1 cellular context compared by ENCODE assay signal in the genomic region with DNA sequence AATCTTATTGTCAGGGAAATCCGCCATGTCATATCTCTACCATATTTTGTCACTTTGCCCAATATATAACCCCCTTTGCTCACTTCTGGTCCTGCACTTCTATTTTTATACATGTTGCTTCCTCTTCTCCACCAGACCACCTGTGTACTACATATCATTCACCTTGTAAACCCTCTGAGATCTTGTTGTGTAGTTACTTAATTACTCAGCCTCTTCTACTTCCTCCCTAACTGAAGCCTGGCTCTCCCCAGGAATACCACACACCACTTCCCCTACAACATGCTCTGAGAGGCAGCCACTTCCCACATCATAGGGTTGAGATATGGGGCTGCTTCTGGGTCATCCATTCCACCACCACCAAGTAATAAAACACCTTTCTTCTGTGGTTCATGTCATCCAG.
TF ChIP-seq lines count a peak whose summit lies in the region.

No MANE protein-coding gene starts in this region.

TF ChIP-seq in GM12878, 131 proteins besides CTCF, POLR2A, EP300 and RAD21 (continued from another document and continues in another):
- TF ChIP-seq, protein P1, sequence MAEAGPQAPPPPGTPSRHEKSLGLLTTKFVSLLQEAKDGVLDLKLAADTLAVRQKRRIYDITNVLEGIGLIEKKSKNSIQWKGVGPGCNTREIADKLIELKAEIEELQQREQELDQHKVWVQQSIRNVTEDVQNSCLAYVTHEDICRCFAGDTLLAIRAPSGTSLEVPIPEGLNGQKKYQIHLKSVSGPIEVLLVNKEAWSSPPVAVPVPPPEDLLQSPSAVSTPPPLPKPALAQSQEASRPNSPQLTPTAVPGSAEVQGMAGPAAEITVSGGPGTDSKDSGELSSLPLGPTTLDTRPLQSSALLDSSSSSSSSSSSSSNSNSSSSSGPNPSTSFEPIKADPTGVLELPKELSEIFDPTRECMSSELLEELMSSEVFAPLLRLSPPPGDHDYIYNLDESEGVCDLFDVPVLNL (IDR thresholded peaks at IDR 0.05; ENCODE audit: low read depth, low read length): no peak
- TF ChIP-seq SUPT20H (IDR thresholded peaks at IDR 0.05; ENCODE audit: borderline replicate concordance, control insufficient read depth, low read depth, low read length): no peak
- peak; percentile 94 for TF ChIP-seq RUNX3 (IDR thresholded peaks at IDR 0.05; ENCODE audit: low read length)
- TF ChIP-seq USF2 (IDR thresholded peaks at IDR 0.05; ENCODE audit: borderline replicate concordance, low read depth, low read length): no peak
- 0 out of 2 replicates have a peak, but pooled peaks have one; percentile 61 for TF ChIP-seq MTA3 (IDR thresholded peaks at IDR 0.05; ENCODE audit: borderline replicate concordance, low read length)
- TF ChIP-seq GATAD2B (conservative IDR thresholded peaks at IDR 0.05; ENCODE audit: low read depth): no peak
- TF ChIP-seq SRF (IDR thresholded peaks at IDR 0.05; ENCODE audit: low read depth in 2 of 2, low read length in 2 of 2): no peak
- peak; percentile 88 for TF ChIP-seq NFIC (IDR thresholded peaks at IDR 0.05; ENCODE audit: low read depth, low read length)
- TF ChIP-seq, protein P2, sequence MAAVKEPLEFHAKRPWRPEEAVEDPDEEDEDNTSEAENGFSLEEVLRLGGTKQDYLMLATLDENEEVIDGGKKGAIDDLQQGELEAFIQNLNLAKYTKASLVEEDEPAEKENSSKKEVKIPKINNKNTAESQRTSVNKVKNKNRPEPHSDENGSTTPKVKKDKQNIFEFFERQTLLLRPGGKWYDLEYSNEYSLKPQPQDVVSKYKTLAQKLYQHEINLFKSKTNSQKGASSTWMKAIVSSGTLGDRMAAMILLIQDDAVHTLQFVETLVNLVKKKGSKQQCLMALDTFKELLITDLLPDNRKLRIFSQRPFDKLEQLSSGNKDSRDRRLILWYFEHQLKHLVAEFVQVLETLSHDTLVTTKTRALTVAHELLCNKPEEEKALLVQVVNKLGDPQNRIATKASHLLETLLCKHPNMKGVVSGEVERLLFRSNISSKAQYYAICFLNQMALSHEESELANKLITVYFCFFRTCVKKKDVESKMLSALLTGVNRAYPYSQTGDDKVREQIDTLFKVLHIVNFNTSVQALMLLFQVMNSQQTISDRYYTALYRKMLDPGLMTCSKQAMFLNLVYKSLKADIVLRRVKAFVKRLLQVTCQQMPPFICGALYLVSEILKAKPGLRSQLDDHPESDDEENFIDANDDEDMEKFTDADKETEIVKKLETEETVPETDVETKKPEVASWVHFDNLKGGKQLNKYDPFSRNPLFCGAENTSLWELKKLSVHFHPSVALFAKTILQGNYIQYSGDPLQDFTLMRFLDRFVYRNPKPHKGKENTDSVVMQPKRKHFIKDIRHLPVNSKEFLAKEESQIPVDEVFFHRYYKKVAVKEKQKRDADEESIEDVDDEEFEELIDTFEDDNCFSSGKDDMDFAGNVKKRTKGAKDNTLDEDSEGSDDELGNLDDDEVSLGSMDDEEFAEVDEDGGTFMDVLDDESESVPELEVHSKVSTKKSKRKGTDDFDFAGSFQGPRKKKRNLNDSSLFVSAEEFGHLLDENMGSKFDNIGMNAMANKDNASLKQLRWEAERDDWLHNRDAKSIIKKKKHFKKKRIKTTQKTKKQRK (IDR thresholded peaks at IDR 0.05; ENCODE audit: low read depth, low read length): no peak
- no peak for TF ChIP-seq POLR2AphosphoS5 (IDR thresholded peaks at IDR 0.05; ENCODE audit: low read length)
- TF ChIP-seq YBX1 (IDR thresholded peaks at IDR 0.05): no peak
- TF ChIP-seq FOS (IDR thresholded peaks at IDR 0.05; ENCODE audit: borderline replicate concordance, extremely low read depth, insufficient read length): no peak
- TF ChIP-seq, protein P3, sequence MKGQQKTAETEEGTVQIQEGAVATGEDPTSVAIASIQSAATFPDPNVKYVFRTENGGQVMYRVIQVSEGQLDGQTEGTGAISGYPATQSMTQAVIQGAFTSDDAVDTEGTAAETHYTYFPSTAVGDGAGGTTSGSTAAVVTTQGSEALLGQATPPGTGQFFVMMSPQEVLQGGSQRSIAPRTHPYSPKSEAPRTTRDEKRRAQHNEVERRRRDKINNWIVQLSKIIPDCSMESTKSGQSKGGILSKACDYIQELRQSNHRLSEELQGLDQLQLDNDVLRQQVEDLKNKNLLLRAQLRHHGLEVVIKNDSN (IDR thresholded peaks at IDR 0.05; ENCODE audit: borderline replicate concordance, extremely low read length, insufficient read depth, low read depth, low read length): no peak
- TF ChIP-seq POU2F2 (IDR thresholded peaks at IDR 0.05; ENCODE audit: borderline replicate concordance, low read depth, low read length): no peak
- TF ChIP-seq, protein P4, sequence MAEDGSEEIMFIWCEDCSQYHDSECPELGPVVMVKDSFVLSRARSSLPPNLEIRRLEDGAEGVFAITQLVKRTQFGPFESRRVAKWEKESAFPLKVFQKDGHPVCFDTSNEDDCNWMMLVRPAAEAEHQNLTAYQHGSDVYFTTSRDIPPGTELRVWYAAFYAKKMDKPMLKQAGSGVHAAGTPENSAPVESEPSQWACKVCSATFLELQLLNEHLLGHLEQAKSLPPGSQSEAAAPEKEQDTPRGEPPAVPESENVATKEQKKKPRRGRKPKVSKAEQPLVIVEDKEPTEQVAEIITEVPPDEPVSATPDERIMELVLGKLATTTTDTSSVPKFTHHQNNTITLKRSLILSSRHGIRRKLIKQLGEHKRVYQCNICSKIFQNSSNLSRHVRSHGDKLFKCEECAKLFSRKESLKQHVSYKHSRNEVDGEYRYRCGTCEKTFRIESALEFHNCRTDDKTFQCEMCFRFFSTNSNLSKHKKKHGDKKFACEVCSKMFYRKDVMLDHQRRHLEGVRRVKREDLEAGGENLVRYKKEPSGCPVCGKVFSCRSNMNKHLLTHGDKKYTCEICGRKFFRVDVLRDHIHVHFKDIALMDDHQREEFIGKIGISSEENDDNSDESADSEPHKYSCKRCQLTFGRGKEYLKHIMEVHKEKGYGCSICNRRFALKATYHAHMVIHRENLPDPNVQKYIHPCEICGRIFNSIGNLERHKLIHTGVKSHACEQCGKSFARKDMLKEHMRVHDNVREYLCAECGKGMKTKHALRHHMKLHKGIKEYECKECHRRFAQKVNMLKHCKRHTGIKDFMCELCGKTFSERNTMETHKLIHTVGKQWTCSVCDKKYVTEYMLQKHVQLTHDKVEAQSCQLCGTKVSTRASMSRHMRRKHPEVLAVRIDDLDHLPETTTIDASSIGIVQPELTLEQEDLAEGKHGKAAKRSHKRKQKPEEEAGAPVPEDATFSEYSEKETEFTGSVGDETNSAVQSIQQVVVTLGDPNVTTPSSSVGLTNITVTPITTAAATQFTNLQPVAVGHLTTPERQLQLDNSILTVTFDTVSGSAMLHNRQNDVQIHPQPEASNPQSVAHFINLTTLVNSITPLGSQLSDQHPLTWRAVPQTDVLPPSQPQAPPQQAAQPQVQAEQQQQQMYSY (CRISPR knock-in tag; IDR thresholded peaks at IDR 0.05): no peak
- TF ChIP-seq SREBF2 (IDR thresholded peaks at IDR 0.05; ENCODE audit: low read length): no peak
- no peak for TF ChIP-seq GABPA (IDR thresholded peaks at IDR 0.05; ENCODE audit: low read depth)
- TF ChIP-seq ZBED1 (IDR thresholded peaks at IDR 0.05; ENCODE audit: borderline replicate concordance): no peak
- TF ChIP-seq POLR2AphosphoS2 (IDR thresholded peaks at IDR 0.05; ENCODE audit: low read depth, low read length): no peak
- TF ChIP-seq CBFB (IDR thresholded peaks at IDR 0.05; ENCODE audit: low read depth): 0 out of 2 replicates have a peak, but pooled peaks have one; percentile 53
- no peak for TF ChIP-seq HDAC2 (IDR thresholded peaks at IDR 0.05)
- no peak for TF ChIP-seq TBL1XR1 (IDR thresholded peaks at IDR 0.05; ENCODE audit: low read depth, low read length)
- no peak for TF ChIP-seq ZNF217 (IDR thresholded peaks at IDR 0.05)
- no peak for TF ChIP-seq MYC (IDR thresholded peaks at IDR 0.05; ENCODE audit: insufficient read depth, insufficient read length, insufficient replicate concordance, low read length, severe bottlenecking)
- no peak for TF ChIP-seq SMC3 (IDR thresholded peaks at IDR 0.05; ENCODE audit: borderline replicate concordance, low read length)
- TF ChIP-seq EED (IDR thresholded peaks at IDR 0.05; ENCODE audit: low read depth): peak; percentile 89
- TF ChIP-seq ETV6 (conservative IDR thresholded peaks at IDR 0.05 in 1 of 2, IDR thresholded peaks at IDR 0.05 in 1 of 2; ENCODE audit: borderline replicate concordance in 1 of 2, low read depth in 1 of 2): peak in 1 of 2 experiments; percentile 97; a peak in 2 of 4 replicates
- TF ChIP-seq CBX5 (IDR thresholded peaks at IDR 0.05; ENCODE audit: low read depth): no peak
- no peak for TF ChIP-seq RB1 (IDR thresholded peaks at IDR 0.05; ENCODE audit: borderline replicate concordance)
- TF ChIP-seq BCL3 (IDR thresholded peaks at IDR 0.05; ENCODE audit: borderline replicate concordance, insufficient read depth, low read depth, low read length, poor library complexity, severe bottlenecking): no peak
- no peak for TF ChIP-seq MYB (IDR thresholded peaks at IDR 0.05; ENCODE audit: borderline replicate concordance, low read depth, low read length)
- no peak for TF ChIP-seq CHD1 (IDR thresholded peaks at IDR 0.05; ENCODE audit: low read depth, low read length)
- no peak for TF ChIP-seq KLF5 (IDR thresholded peaks at IDR 0.05; ENCODE audit: partially characterized antibody)
- no peak for TF ChIP-seq STAT3 (IDR thresholded peaks at IDR 0.05; ENCODE audit: low read depth, low read length)
- TF ChIP-seq, protein P5, sequence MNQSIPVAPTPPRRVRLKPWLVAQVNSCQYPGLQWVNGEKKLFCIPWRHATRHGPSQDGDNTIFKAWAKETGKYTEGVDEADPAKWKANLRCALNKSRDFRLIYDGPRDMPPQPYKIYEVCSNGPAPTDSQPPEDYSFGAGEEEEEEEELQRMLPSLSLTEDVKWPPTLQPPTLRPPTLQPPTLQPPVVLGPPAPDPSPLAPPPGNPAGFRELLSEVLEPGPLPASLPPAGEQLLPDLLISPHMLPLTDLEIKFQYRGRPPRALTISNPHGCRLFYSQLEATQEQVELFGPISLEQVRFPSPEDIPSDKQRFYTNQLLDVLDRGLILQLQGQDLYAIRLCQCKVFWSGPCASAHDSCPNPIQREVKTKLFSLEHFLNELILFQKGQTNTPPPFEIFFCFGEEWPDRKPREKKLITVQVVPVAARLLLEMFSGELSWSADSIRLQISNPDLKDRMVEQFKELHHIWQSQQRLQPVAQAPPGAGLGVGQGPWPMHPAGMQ (IDR thresholded peaks at IDR 0.05; ENCODE audit: borderline replicate concordance): no peak
- no peak for TF ChIP-seq CEBPB (IDR thresholded peaks at IDR 0.05; ENCODE audit: borderline replicate concordance in 1 of 2, low read depth in 2 of 2, low read length in 2 of 2)
- no peak for TF ChIP-seq ZNF687 (IDR thresholded peaks at IDR 0.05)
- peak; percentile 54 for TF ChIP-seq BCL11A (IDR thresholded peaks at IDR 0.05; ENCODE audit: low read depth, low read length)
- TF ChIP-seq CBX3 (IDR thresholded peaks at IDR 0.05; ENCODE audit: borderline replicate concordance, low read depth): no peak
- no peak for TF ChIP-seq DPF2 (IDR thresholded peaks at IDR 0.05)
- no peak for TF ChIP-seq TARDBP (IDR thresholded peaks at IDR 0.05; ENCODE audit: borderline replicate concordance)
- TF ChIP-seq RFX5 (IDR thresholded peaks at IDR 0.05; ENCODE audit: low read depth, low read length): no peak
- TF ChIP-seq TCF7 (IDR thresholded peaks at IDR 0.05; ENCODE audit: borderline replicate concordance): no peak; the same call in 1 of the 2 replicates
- TF ChIP-seq, protein P6, sequence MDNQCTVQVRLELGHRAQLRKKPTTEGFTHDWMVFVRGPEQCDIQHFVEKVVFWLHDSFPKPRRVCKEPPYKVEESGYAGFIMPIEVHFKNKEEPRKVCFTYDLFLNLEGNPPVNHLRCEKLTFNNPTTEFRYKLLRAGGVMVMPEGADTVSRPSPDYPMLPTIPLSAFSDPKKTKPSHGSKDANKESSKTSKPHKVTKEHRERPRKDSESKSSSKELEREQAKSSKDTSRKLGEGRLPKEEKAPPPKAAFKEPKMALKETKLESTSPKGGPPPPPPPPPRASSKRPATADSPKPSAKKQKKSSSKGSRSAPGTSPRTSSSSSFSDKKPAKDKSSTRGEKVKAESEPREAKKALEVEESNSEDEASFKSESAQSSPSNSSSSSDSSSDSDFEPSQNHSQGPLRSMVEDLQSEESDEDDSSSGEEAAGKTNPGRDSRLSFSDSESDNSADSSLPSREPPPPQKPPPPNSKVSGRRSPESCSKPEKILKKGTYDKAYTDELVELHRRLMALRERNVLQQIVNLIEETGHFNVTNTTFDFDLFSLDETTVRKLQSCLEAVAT (IDR thresholded peaks at IDR 0.05): 0 out of 2 replicates have a peak, but pooled peaks have one; percentile 20
